In genomic region chr7:134778941-134779740, GRCh38 we compare ENCODE assay signal across 8 cellular contexts. TPM values are rescaled to one million over a fixed set of nuclear protein-coding genes. Genes with fewer than 3 reads are reported as not detected.
DNase-seq lines count a peak whose midpoint lies in the region; ATAC-seq, FAIRE-seq and TF ChIP-seq lines count a peak whose summit lies in the region.

CALD1 (plus strand) TSS chr7:134779634; CDS start chr7:134867734, 88,100 bp downstream.

- peak in 1 of 2 experiments; percentile 23; a peak in 1 of 3 replicates for TF ChIP-seq EP300 in H1 (IDR thresholded peaks at IDR 0.05; ENCODE audit: borderline replicate concordance in 1 of 2, low read depth in 2 of 2, low read length in 2 of 2)

- no peaks in the 10 kb centered on the region for H3K27me3 ChIP-seq in AG04450 (ENCODE audit: control insufficient read depth, insufficient read depth, low read length)
- H3K27me3 ChIP-seq in H1 (replicated peaks in 1 of 4; ENCODE audit: control insufficient read depth in 3 of 4, extremely low read depth in 1 of 4, insufficient read depth in 3 of 4, low read length in 3 of 4), result no peaks in the 10 kb centered on the region
- H3K27me3 ChIP-seq in liver (ENCODE audit: control insufficient read depth in 4 of 4, insufficient read depth in 4 of 4, low read length in 3 of 4), result no peaks in the 10 kb centered on the region
- no peaks in the 10 kb centered on the region for H3K27me3 ChIP-seq in testis

- TF ChIP-seq POLR2A in H1 (IDR thresholded peaks at IDR 0.05; ENCODE audit: control extremely low read depth in 1 of 2, low read depth in 2 of 2, low read length in 2 of 2) (peak; percentile 79 to 96), testis (IDR thresholded peaks at IDR 0.05) (no peak)

- H3K9ac ChIP-seq in H1 (replicated peaks in 1 of 4; ENCODE audit: extremely low read depth in 1 of 4, low read depth in 3 of 4, low read length in 3 of 4) (peak within 1 kb of the TSS; percentile 59 to 88 (median 67)), liver (ENCODE audit: low read depth in 1 of 2, low read length in 2 of 2) (peak within 1 kb of the TSS in 1 of 2 donors; percentile 52)

- H2BK120ac ChIP-seq in H1 (replicated peaks; ENCODE audit: low read depth, low read length), result no peak within 1 kb of the TSS

- H2AFZ ChIP-seq in H1 (ENCODE audit: low read length), result peak within 1 kb of the TSS; percentile 59

- H3K4ac ChIP-seq in H1 (replicated peaks; ENCODE audit: insufficient read length, low read depth, low read length), result no peak within 1 kb of the TSS

- peak within 1 kb of the TSS; percentile 35 for H2BK5ac ChIP-seq in H1 (ENCODE audit: low read depth, low read length)

- WGBS in H1 (ENCODE audit: extremely low coverage in 1 of 2, insufficient coverage in 1 of 2, insufficient read length in 1 of 2, insufficient replicate concordance in 2 of 2, low coverage in 1 of 2, low lambda C conversion rate in 2 of 2, missing lambda C conversion rate in 1 of 2), 2 experiments, result 15% methylated on average over 15 of the region's 15 CpGs; no CpG with 5 or more reads in 1 of the 2 experiments
- whole genome bisulfite sequencing in liver, result 27% methylated on average over 15 of the region's 15 CpGs
- 16% methylated on average over 15 of the region's 15 CpGs for WGBS in testis, 2 donors

- peaks cover 3 to 16% (median 8%) of the 10 kb centered on the region in 4 experiments; a peak in 5 of 7 replicates for H3K4me1 ChIP-seq in H1 (replicated peaks in 1 of 4; ENCODE audit: control insufficient read depth in 3 of 4, insufficient read depth in 4 of 4, low read length in 3 of 4)
- H3K4me1 ChIP-seq in liver (ENCODE audit: control insufficient read depth in 4 of 4, insufficient read depth in 4 of 4, low read length in 3 of 4), result peaks cover 0 to 4% (median 0%) of the 10 kb centered on the region in 4 donors
- H3K4me1 ChIP-seq in testis, result peaks cover 15% of the 10 kb centered on the region

- H3K36me3 ChIP-seq in H1 (ENCODE audit: control insufficient read depth in 2 of 4, insufficient read depth in 4 of 4, low read length in 3 of 4), result no peaks in the 10 kb centered on the region; a peak in 1 of 8 replicates
- H3K36me3 ChIP-seq in liver (ENCODE audit: control insufficient read depth in 4 of 4, insufficient read depth in 3 of 4, low read depth in 1 of 4, low read length in 3 of 4), result no peaks in the 10 kb centered on the region
- no peaks in the 10 kb centered on the region for H3K36me3 ChIP-seq in testis (ENCODE audit: low read depth, missing control alignments)

- peak; percentile 96 for FAIRE-seq in H1 (lab: Jason Lieb, UNC)

- peak within 1 kb of the TSS; percentile 71 for H3K4me3 ChIP-seq in AG04450 (ENCODE audit: low read depth, low read length)
- peak within 1 kb of the TSS; percentile 46 to 78 (median 56); a peak in 7 of 8 replicates for H3K4me3 ChIP-seq in H1 (ENCODE audit: extremely low read depth in 1 of 4, insufficient read depth in 2 of 4, low read depth in 3 of 4, low read length in 4 of 4)
- peak within 1 kb of the TSS; percentile 9 to 42 (median 34) for H3K4me3 ChIP-seq in liver (ENCODE audit: low read depth in 1 of 3, low read length in 3 of 3)
- H3K4me3 ChIP-seq in testis, result peak within 1 kb of the TSS; percentile 48 to 68

- no peaks in the 10 kb centered on the region for H4K20me1 ChIP-seq in H1 (replicated peaks in 1 of 2; ENCODE audit: control insufficient read depth in 1 of 2, insufficient read depth in 2 of 2, low read length in 2 of 2)

- POLR2A ChIA-PET in AG04450 (lab: Yijun Ruan, JAX), result interaction anchor here (0.6 to 1.5 kb wide), 15 partner anchors 10 to 161 kb away, joined by 3 to 20 read pairs (median 3); no protein-coding TSS in a partner anchor
- POLR2A ChIA-PET in H1 (lab: Charles Lee; ENCODE audit: partially characterized antibody), result interaction anchor here (0.6 to 2.3 kb wide), 12 partner anchors 9 to 98 kb away, joined by 3 to 14 read pairs (median 3); no protein-coding TSS in a partner anchor

- H2BK20ac ChIP-seq in H1 (ENCODE audit: low read length), result no peak within 1 kb of the TSS; the same call in 1 of the 2 replicates

- H3K18ac ChIP-seq in H1 (ENCODE audit: extremely low read depth, low read length), result 0 out of 2 replicates have a peak within 1 kb of the TSS, but pooled peaks have one; percentile 39

- H3K4me2 ChIP-seq in H1 (ENCODE audit: insufficient read depth in 1 of 2, low read depth in 2 of 2, low read length in 2 of 2), result peak within 1 kb of the TSS; percentile 61 to 85

- peaks cover 5% of the 10 kb centered on the region; the same call in 1 of the 2 replicates for H3K23me2 ChIP-seq in H1 (ENCODE audit: low read depth, low read length)

- no peaks in the 10 kb centered on the region for H3K9me3 ChIP-seq in AG04450 (ENCODE audit: control insufficient read depth, insufficient read depth, low read length)
- no peaks in the 10 kb centered on the region for H3K9me3 ChIP-seq in H1 (ENCODE audit: insufficient read depth in 2 of 2, low read depth in 1 of 2, low read length in 1 of 2)
- H3K9me3 ChIP-seq in liver (ENCODE audit: control insufficient read depth in 4 of 4, low read length in 3 of 4), result no peaks in the 10 kb centered on the region
- H3K9me3 ChIP-seq in testis, result no peaks in the 10 kb centered on the region

- intact Hi-C loops in testis (cut with DNase I; ENCODE audit: low total_unique reads), result no loop called here

- no peak within 1 kb of the TSS for H3K23ac ChIP-seq in H1 (ENCODE audit: insufficient read length)

- no peak within 1 kb of the TSS; the same call in 1 of the 2 replicates for H2BK12ac ChIP-seq in H1 (ENCODE audit: low read depth, low read length)

- TF ChIP-seq CTCF in AG04450 (IDR thresholded peaks at IDR 0.05; ENCODE audit: low read depth, low read length), result no peak
- TF ChIP-seq CTCF in H1 (IDR thresholded peaks at IDR 0.05; ENCODE audit: control extremely low read depth in 1 of 3, insufficient read depth in 1 of 3, low read depth in 1 of 3, low read length in 3 of 3), result no peak
- no peak for TF ChIP-seq CTCF in liver (IDR thresholded peaks at IDR 0.05; ENCODE audit: low read depth, low read length, missing input control)
- no peak for TF ChIP-seq CTCF in testis (IDR thresholded peaks at IDR 0.05)

- H2AK5ac ChIP-seq in H1 (ENCODE audit: low read depth, low read length), result no peak within 1 kb of the TSS

- no peak within 1 kb of the TSS for H2BK15ac ChIP-seq in H1 (ENCODE audit: low read length)

- no peaks in the 10 kb centered on the region for H3K79me1 ChIP-seq in H1 (ENCODE audit: low read depth, low read length)

- no peak within 1 kb of the TSS for H3K14ac ChIP-seq in H1 (ENCODE audit: insufficient read length)

- no peak within 1 kb of the TSS for H4K8ac ChIP-seq in H1 (ENCODE audit: extremely low read depth, insufficient read depth, low read length)

- TF ChIP-seq RAD21 in H1 (IDR thresholded peaks at IDR 0.05 in 1 of 2, conservative IDR thresholded peaks at IDR 0.05 in 1 of 2; ENCODE audit: low read depth in 2 of 2, low read length in 2 of 2), result no peak
- peak in 1 of 2 donors; percentile 18 for TF ChIP-seq RAD21 in liver (IDR thresholded peaks at IDR 0.05)

- H3K27ac ChIP-seq in AG04450 (ENCODE audit: low read depth, low read length), result peak within 1 kb of the TSS; percentile 97
- peak within 1 kb of the TSS; percentile 63; the same call in 1 of the 2 replicates for H3K27ac ChIP-seq in H1 (ENCODE audit: low read depth, low read length)
- H3K27ac ChIP-seq in liver (ENCODE audit: low read depth in 1 of 2, low read length in 2 of 2), result peak within 1 kb of the TSS; percentile 36 to 53
- H3K27ac ChIP-seq in testis, result peak within 1 kb of the TSS; percentile 85 to 90

- no peak within 1 kb of the TSS for H3K56ac ChIP-seq in H1 (replicated peaks; ENCODE audit: insufficient read length, low read depth, low read length)

- ATAC-seq in HG02678 (IDR thresholded peaks at IDR 0.05; ENCODE audit: unreplicated experiment), result no peak

- CTCF ChIA-PET in AG04450 (lab: Charles Lee) (interaction anchor here (0.5 to 2.8 kb wide), 4 partner anchors 9 to 143 kb away, joined by 3 to 13 read pairs (median 6); no protein-coding TSS in a partner anchor), H1 (lab: Charles Lee; ENCODE audit: partially characterized antibody) (interaction anchor here (1.0 kb wide), 1 partner anchor 10 kb away, joined by 3 read pairs; no protein-coding TSS in a partner anchor)

- H4K5ac ChIP-seq in H1 (ENCODE audit: insufficient read length, low read depth, low read length), result no peak within 1 kb of the TSS

- DNase-seq in AG04450 (ENCODE audit: low read depth, low spot score) (peak; percentile 99), NCI-H226 (peak; percentile 92), H1 (ENCODE audit: low read depth in 1 of 2, low spot score in 2 of 2) (peak; percentile 77 to 87), testis (peak; percentile 84), OCI-M1 (lab: John Stamatoyannopoulos, UW) (no peak)
- no peak for DNase-seq in stimulated activated CD4-positive, alpha-beta T cell treated with anti-CD3 and anti-CD28 coated beads, Interleukin-4, amount 100 ng/mL, for 4 hours

- H3K79me2 ChIP-seq in H1 (ENCODE audit: control insufficient read depth in 1 of 2, insufficient read depth in 2 of 2, low read length in 2 of 2), result peaks cover 0 to 42% of the 10 kb centered on the region in 2 experiments; a peak in 2 of 4 replicates

- no peak within 1 kb of the TSS for H4K91ac ChIP-seq in H1 (replicated peaks; ENCODE audit: insufficient read length, low read length)

TF ChIP-seq in H1, 55 proteins besides CTCF, POLR2A, EP300 and RAD21 (continues in another document):
- TF ChIP-seq TAF7 (optimal IDR thresholded peaks at IDR 0.05; ENCODE audit: borderline replicate concordance, low read depth, low read length), result peak; percentile 81

TF ChIP-seq in liver, 16 proteins besides CTCF, POLR2A, EP300 and RAD21 (continues in another document):
- TF ChIP-seq SP1 (IDR thresholded peaks at IDR 0.05), result peak; percentile 16
- TF ChIP-seq GABPA (IDR thresholded peaks at IDR 0.05 in 1 of 2, conservative IDR thresholded peaks at IDR 0.05 in 1 of 2), result no peak
- no peak for TF ChIP-seq EGR1 (IDR thresholded peaks at IDR 0.05; ENCODE audit: low read depth in 2 of 2)
- TF ChIP-seq HNF4A (conservative IDR thresholded peaks at IDR 0.05), result no peak
- no peak for TF ChIP-seq RXRA (IDR thresholded peaks at IDR 0.05)
- TF ChIP-seq NR2F2 (IDR thresholded peaks at IDR 0.05), result no peak

RNA-seq across cellular contexts. Expression of gene CALD1, which starts in this region (rescaled TPM):
- polyA plus RNA-seq in AG04450 (2011; rRNA removed) (578 and 804 TPM in 2 replicates), H1 (2011; rRNA removed) (29.6 and 34.3 TPM in 2 replicates), liver (100 to 1,000 TPM in 1 of 2 donors, 10 to 100 TPM in 1; 83.4 to 226 TPM), testis (ENCODE audit: insufficient read depth, low read depth, low replicate concordance) (103 TPM)
- 391 and 424 TPM in 2 replicates for polyA minus RNA-seq in AG04450 (2011; rRNA and poly(A)+ RNA removed)
- total RNA-seq in H1 (2021; fragmentation: NEBNext Ultra II Directional; extraction: Animal tissue kit (Norgen Biotek cat#: 25700)), result 170 and 177 TPM in 2 replicates
- polyA plus RNA-seq in H1 (2011; cell fraction: cytosol; rRNA removed), result 46.3 TPM
- polyA plus RNA-seq in H1 (2011; cell fraction: nucleus; rRNA removed), result 109 TPM
- 68.9 to 121 TPM (median 91.3 TPM) in 4 replicates for polyA plus RNA-seq in H1 (2012, experiment 1 of 2)
- polyA plus RNA-seq in H1 (2012, experiment 2 of 2), result 6.4 TPM
- 189 TPM for polyA plus RNA-seq in H1 (2013, experiment 1 of 2)
- 188 TPM for polyA plus RNA-seq in H1 (2013, experiment 2 of 2)
- polyA minus RNA-seq in H1 (2011; rRNA and poly(A)+ RNA removed), result 64.0 and 73.0 TPM in 2 replicates
- 55.4 TPM for polyA minus RNA-seq in H1 (2011; cell fraction: cytosol; rRNA and poly(A)+ RNA removed)
- 97.8 TPM for polyA minus RNA-seq in H1 (2011; cell fraction: nucleus; rRNA and poly(A)+ RNA removed)
- total RNA-seq in liver (100 to 1,000 TPM in 1 of 2 donors, 10 to 100 TPM in 1; 48.0 to 107 TPM), testis (100 to 1,000 TPM; 135 to 153 TPM)

Comparison
In these comparisons a context has a peak if more than half of its experiments do, and no peak if none do; other contexts are left out.
1. DNase-seq: peak in AG04450 (single experiment), NCI-H226 (single experiment), H1 (2 of 2) and testis (single experiment); none in OCI-M1 (single experiment) and stimulated activated CD4-positive, alpha-beta T cell treated with anti-CD3 and anti-CD28 coated beads, Interleukin-4, amount 100 ng/mL, for 4 hours (0 of 2).
2. H3K27ac ChIP-seq: peak in every context shown above with its lines; median percentile 97 in AG04450; 88 in testis; 63 in H1; 44 in liver.
3. Peak in every context shown above with its lines, with median percentiles within 50 percentile points of each other: H3K4me3 ChIP-seq.